25 cellular contexts compared by ENCODE assay signal in the genomic region with DNA sequence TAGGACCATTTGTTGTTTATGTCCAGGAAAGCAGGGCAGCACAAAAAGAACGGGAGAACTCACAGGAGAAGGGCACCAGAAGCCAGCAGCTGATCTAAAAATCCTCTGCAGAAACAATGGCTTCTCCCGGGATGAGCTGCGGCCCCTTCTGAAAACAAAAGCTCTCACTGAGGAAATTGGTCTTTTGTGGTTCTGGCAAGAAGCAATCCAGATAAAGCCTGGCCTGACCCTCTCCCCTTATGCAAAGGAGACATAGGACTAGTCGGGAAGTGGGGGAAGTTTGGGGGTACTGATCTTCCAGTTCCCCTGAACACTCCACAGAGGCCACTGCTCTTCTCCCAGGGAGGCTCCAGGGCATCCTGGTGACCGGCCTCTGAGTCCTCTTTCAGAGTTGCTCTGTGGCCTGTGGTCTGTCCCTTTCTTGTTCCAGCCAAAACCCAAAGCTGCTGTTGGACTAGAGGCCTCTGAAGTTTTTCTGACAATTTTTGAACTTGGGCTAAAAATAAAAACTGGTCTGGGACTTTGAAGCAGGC.
"Had no signal": no experiment of that assay in that cellular context is flagged by ENCODE, and none has a peak within 500 bp of the region (broad histone marks: within the 10 kb centered on the region; RNA-seq: fewer than 3 reads in every experiment).

No MANE protein-coding gene starts in this region.

- H3K9me3 ChIP-seq: right lobe of liver had no signal

- H3K4me1 ChIP-seq: ascending aorta, foreskin keratinocyte, right lobe of liver had no signal

- H3K4me3 Mint-ChIP-seq: activated naive CD4-positive, alpha-beta T cell treated with anti-CD3 and anti-CD28 coated beads, Interleukin-2, amount 50 U/mL, for 24 hours; activated T-cell treated with anti-CD3 and anti-CD28 coated beads, Interleukin-2, amount 50 U/mL, for 72 hours; effector memory CD8-positive, alpha-beta T cell; naive thymus-derived CD8-positive, alpha-beta T cell; stimulated activated naive CD8-positive, alpha-beta T cell treated with anti-CD3 and anti-CD28 coated beads, Interleukin-15, Interleukin-2, amounts not matched to agents 100 ng/mL and 50 ng/mL, for 24 hours had no signal

- DNase-seq: activated CD8-positive, alpha-beta memory T cell treated with anti-CD3 and anti-CD28 coated beads for 24 hours; activated CD8-positive, alpha-beta memory T cell treated with anti-CD3 and anti-CD28 coated beads, Interleukin-2, amount 50 U/mL, for 48 hours; activated gamma-delta T cell; activated T-cell treated with anti-CD3 and anti-CD28 coated beads, Interleukin-2, amount 50 U/mL, for 72 hours; dermis blood vessel endothelial cell; effector memory CD8-positive, alpha-beta T cell; foreskin keratinocyte; glutamatergic neuron; kidney; mammary epithelial cell; mucosa of descending colon; naive thymus-derived CD8-positive, alpha-beta T cell; right lobe of liver; small intestine; stimulated activated CD4-positive, alpha-beta T cell treated with anti-CD3 and anti-CD28 coated beads, Interleukin-15, amount 100 ng/mL, for 24 hours; stimulated activated CD4-positive, alpha-beta T cell treated with anti-CD3 and anti-CD28 coated beads, Interleukin-2, amount 100 ng/mL, for 48 hours; T-helper 1 cell; T-helper 9 cell had no signal

- ATAC-seq: activated T-cell treated with anti-CD3 and anti-CD28 coated beads, Interleukin-2, amount 50 U/mL, for 72 hours; effector memory CD8-positive, alpha-beta T cell; foreskin keratinocyte; left lobe of liver; mucosa of descending colon; naive thymus-derived CD8-positive, alpha-beta T cell had no signal

- H3K27ac Mint-ChIP-seq: activated naive CD4-positive, alpha-beta T cell treated with anti-CD3 and anti-CD28 coated beads, Interleukin-2, amount 50 U/mL, for 24 hours; activated T-cell treated with anti-CD3 and anti-CD28 coated beads, Interleukin-2, amount 50 U/mL, for 72 hours; effector memory CD8-positive, alpha-beta T cell; naive thymus-derived CD8-positive, alpha-beta T cell; progenitor cell of endocrine pancreas; stimulated activated naive CD8-positive, alpha-beta T cell treated with anti-CD3 and anti-CD28 coated beads, Interleukin-15, Interleukin-2, amounts not matched to agents 100 ng/mL and 50 ng/mL, for 24 hours had no signal

- H3K27ac ChIP-seq: ascending aorta, epithelial cell of prostate, foreskin keratinocyte, right lobe of liver had no signal

- H3K4me1 Mint-ChIP-seq: activated naive CD4-positive, alpha-beta T cell treated with anti-CD3 and anti-CD28 coated beads, Interleukin-2, amount 50 U/mL, for 24 hours; naive thymus-derived CD8-positive, alpha-beta T cell had no signal

- H3K36me3 ChIP-seq: ascending aorta, right lobe of liver, tibial nerve had no signal

- H3K36me3 Mint-ChIP-seq: activated naive CD4-positive, alpha-beta T cell treated with anti-CD3 and anti-CD28 coated beads, Interleukin-2, amount 50 U/mL, for 24 hours; naive thymus-derived CD8-positive, alpha-beta T cell had no signal

- H3K27me3 Mint-ChIP-seq: activated naive CD4-positive, alpha-beta T cell treated with anti-CD3 and anti-CD28 coated beads, Interleukin-2, amount 50 U/mL, for 24 hours had no signal

- H3K4me3 ChIP-seq: ascending aorta, mucosa of descending colon, right lobe of liver, tibial nerve had no signal

- H3K27me3 ChIP-seq: ascending aorta, foreskin keratinocyte, right lobe of liver, tibial nerve had no signal
